8 cellular contexts compared by ENCODE assay signal in genomic region chr2:20781656-20782265, GRCh38. TPM values are rescaled to one million over a fixed set of nuclear protein-coding genes. Genes with fewer than 3 reads are reported as not detected.
DNase-seq lines count a peak whose midpoint lies in the region; ATAC-seq and TF ChIP-seq lines count a peak whose summit lies in the region.

No MANE protein-coding gene starts in this region.

- no peak for TF ChIP-seq POLR2A in esophagus squamous epithelium (IDR thresholded peaks at IDR 0.05)

- no peak overlapping the region for H3K4me3 Mint-ChIP-seq in stimulated activated naive B cell treated with anti-CD40 and anti-IgM and Interleukin-4, amounts not matched to agents 10 μg/mL and 1 μg/mL and 100 μg/mL, for 72 hours

- no peaks in the 10 kb centered on the region for H3K9me3 ChIP-seq in esophagus squamous epithelium

- intact Hi-C loops in esophagus squamous epithelium (cut with DNase I), result loop anchor here (2.0 kb wide), 1 partner anchor 181 kb away; no protein-coding TSS in a partner anchor

- H3K4me1 Mint-ChIP-seq in stimulated activated naive B cell treated with anti-CD40 and anti-IgM and Interleukin-4, amounts not matched to agents 10 μg/mL and 1 μg/mL and 100 μg/mL, for 72 hours, result no peaks in the 10 kb centered on the region

- ATAC-seq in HG03039 (IDR thresholded peaks at IDR 0.05; ENCODE audit: unreplicated experiment) (peak; percentile 54), GM18873 (IDR thresholded peaks at IDR 0.05; ENCODE audit: low FRiP score, unreplicated experiment) (no peak), GM21737 (IDR thresholded peaks at IDR 0.05; ENCODE audit: unreplicated experiment) (no peak)
- ATAC-seq in stimulated activated naive B cell treated with anti-CD40 and anti-IgM and Interleukin-4, amounts not matched to agents 10 μg/mL and 1 μg/mL and 100 μg/mL, for 72 hours (replicated peaks), result peak; percentile 50 to 62

- H3K9me3 Mint-ChIP-seq in stimulated activated naive B cell treated with anti-CD40 and anti-IgM and Interleukin-4, amounts not matched to agents 10 μg/mL and 1 μg/mL and 100 μg/mL, for 72 hours, result no peaks in the 10 kb centered on the region

- peaks cover 18 to 35% of the 10 kb centered on the region in 2 donors for H3K36me3 Mint-ChIP-seq in stimulated activated naive B cell treated with anti-CD40 and anti-IgM and Interleukin-4, amounts not matched to agents 10 μg/mL and 1 μg/mL and 100 μg/mL, for 72 hours

- H3K27me3 Mint-ChIP-seq in stimulated activated naive B cell treated with anti-CD40 and anti-IgM and Interleukin-4, amounts not matched to agents 10 μg/mL and 1 μg/mL and 100 μg/mL, for 72 hours, result no peaks in the 10 kb centered on the region

- peak; percentile 70 for TF ChIP-seq CTCF in GM12872 (IDR thresholded peaks at IDR 0.05; ENCODE audit: insufficient read depth, low read depth, low read length)
- TF ChIP-seq CTCF in esophagus squamous epithelium (IDR thresholded peaks at IDR 0.05), result peak in 5 of 6 experiments; percentile 44 to 77 (median 53)

- H3K27me3 ChIP-seq in esophagus squamous epithelium, result no peaks in the 10 kb centered on the region

- DNase-seq in AG08396 (ENCODE audit: low spot score) (peak; percentile 26), RPMI8226 (peak; percentile 48), esophagus squamous epithelium (lab: John Stamatoyannopoulos, UW) (no peak)
- DNase-seq in stimulated activated naive B cell treated with anti-CD40 and anti-IgM and Interleukin-4, amounts not matched to agents 10 μg/mL and 1 μg/mL and 100 μg/mL, for 72 hours, result no peak

- H3K4me1 ChIP-seq in esophagus squamous epithelium, result peaks cover 0 to 21% (median 0%) of the 10 kb centered on the region in 3 donors

- 71 to 82% methylated on average over 3 of the region's 3 CpGs for WGBS in esophagus squamous epithelium, 2 donors

- H3K27ac ChIP-seq in esophagus squamous epithelium, result no peak overlapping the region

- H3K27ac Mint-ChIP-seq in stimulated activated naive B cell treated with anti-CD40 and anti-IgM and Interleukin-4, amounts not matched to agents 10 μg/mL and 1 μg/mL and 100 μg/mL, for 72 hours, result no peak overlapping the region

- H3K36me3 ChIP-seq in esophagus squamous epithelium, result peaks cover 0 to 29% (median 4%) of the 10 kb centered on the region in 3 donors

- no peak overlapping the region for H3K4me3 ChIP-seq in esophagus squamous epithelium

RNA-seq across cellular contexts. Expression of gene LDAH, which starts 41.1 kb away (rescaled TPM):
- total RNA-seq in esophagus squamous epithelium, result 10 to 100 TPM in 1 of 4 donors, 1 to 10 TPM in 3; 5.8 to 12.4 (median 8.5) TPM

Comparison
In these comparisons a context has a peak if more than half of its experiments do, and no peak if none do; other contexts are left out.
1. DNase-seq: peak in AG08396 (single experiment) and RPMI8226 (single experiment); none in esophagus squamous epithelium (single experiment) and stimulated activated naive B cell treated with anti-CD40 and anti-IgM and Interleukin-4, amounts not matched to agents 10 μg/mL and 1 μg/mL and 100 μg/mL, for 72 hours (single experiment).
2. ATAC-seq: peak in HG03039 (single experiment) and stimulated activated naive B cell treated with anti-CD40 and anti-IgM and Interleukin-4, amounts not matched to agents 10 μg/mL and 1 μg/mL and 100 μg/mL, for 72 hours (2 of 2); none in GM18873 (single experiment) and GM21737 (single experiment).